Comparison of ENCODE assay signal across 1 cellular context in genomic region chr15:64092864-64093626, GRCh38.
A peak's percentile ranks its signal among the peaks of the same experiment; 100 is the strongest.
TF ChIP-seq lines count a peak whose summit lies in the region.

No MANE protein-coding gene starts in this region.

TF ChIP-seq in H1, 55 proteins besides CTCF, POLR2A, EP300 and RAD21:
- TF ChIP-seq CBX8 (IDR thresholded peaks at IDR 0.05; ENCODE audit: borderline replicate concordance, low read depth, low read length), result no peak
- TF ChIP-seq SP4 (IDR thresholded peaks at IDR 0.05; ENCODE audit: low read length), result peak; percentile 95
- no peak; a peak in 1 of 4 replicates for TF ChIP-seq SIN3A (conservative IDR thresholded peaks at IDR 0.05 in 1 of 2, IDR thresholded peaks at IDR 0.05 in 1 of 2; ENCODE audit: low read depth in 1 of 2, low read length in 2 of 2)
- TF ChIP-seq HDAC2 (IDR thresholded peaks at IDR 0.05; ENCODE audit: borderline replicate concordance in 1 of 2, low read depth in 2 of 2, low read length in 2 of 2), result peak in 1 of 2 experiments; percentile 39; a peak in 1 of 4 replicates
- peak; percentile 68; the same call in 1 of the 2 replicates for TF ChIP-seq MAX (IDR thresholded peaks at IDR 0.05)
- TF ChIP-seq TAF7 (optimal IDR thresholded peaks at IDR 0.05; ENCODE audit: borderline replicate concordance, low read depth, low read length), result peak; percentile 46
- TF ChIP-seq USF2 (IDR thresholded peaks at IDR 0.05; ENCODE audit: low read length), result peak; percentile 82
- TF ChIP-seq CEBPB (IDR thresholded peaks at IDR 0.05; ENCODE audit: low read depth, low read length), result no peak
- peak; percentile 57; the same call in 1 of the 2 replicates for TF ChIP-seq ATF3 (IDR thresholded peaks at IDR 0.05; ENCODE audit: insufficient read depth, low read depth, low read length)
- peak; percentile 72 for TF ChIP-seq KDM4A (IDR thresholded peaks at IDR 0.05; ENCODE audit: low read depth, low read length, severe bottlenecking)
